In genomic region chr4:98522062-98522461, GRCh38 we compare ENCODE assay signal across 2 cellular contexts.
TF ChIP-seq lines count a peak whose summit lies in the region.

No MANE protein-coding gene starts in this region.

TF ChIP-seq in SK-N-SH, 30 proteins besides CTCF, POLR2A, EP300 and RAD21 (continued from another document):
- TF ChIP-seq GATA2 (CRISPR knock-in tag; IDR thresholded peaks at IDR 0.05): no peak
TF ChIP-seq in SK-N-SH: peak in this region for 0.

TF ChIP-seq in SK-N-SH treated with all-trans-retinoic acid at 6 μM for 48 hours, 23 proteins besides CTCF, POLR2A, EP300 and RAD21 (continued from another document):
- no peak for TF ChIP-seq PATZ1 (CRISPR knock-in tag; IDR thresholded peaks at IDR 0.05; ENCODE audit: borderline replicate concordance)
- no peak for TF ChIP-seq SNAI2 (CRISPR knock-in tag; IDR thresholded peaks at IDR 0.05)
- TF ChIP-seq ESRRG (CRISPR knock-in tag; IDR thresholded peaks at IDR 0.05): no peak
- no peak for TF ChIP-seq OSR1 (CRISPR knock-in tag; IDR thresholded peaks at IDR 0.05)
- no peak for TF ChIP-seq CSRNP3 (CRISPR knock-in tag; IDR thresholded peaks at IDR 0.05)
- TF ChIP-seq ISL1 (CRISPR knock-in tag; IDR thresholded peaks at IDR 0.05): no peak
